3 cellular contexts compared by ENCODE assay signal in genomic region chr1:230386863-230387262, GRCh38. TPM values are rescaled to one million over a fixed set of nuclear protein-coding genes. Genes with fewer than 3 reads are reported as not detected.
"Had no signal": no experiment of that assay in that cellular context is flagged by ENCODE, and none has a peak within 500 bp of the region (broad histone marks: within the 10 kb centered on the region; RNA-seq: fewer than 3 reads in every experiment).

No MANE protein-coding gene starts in this region.

- H3K4me3 ChIP-seq: GM12878 had no signal

- DNase-seq: GDM1, GF-D8 had no signal

- ATAC-seq: GM12878 had no signal

RNA-seq across cellular contexts. Expression of gene PGBD5, which starts 39.3 kb away (rescaled TPM):
- polyA plus RNA-seq: GM12878 had no signal
